10 cellular contexts compared by ENCODE assay signal in genomic region chr1:8409666-8410065, GRCh38.
DNase-seq lines count a peak whose midpoint lies in the region; ATAC-seq and TF ChIP-seq lines count a peak whose summit lies in the region.
"Had no signal": no experiment of that assay in that cellular context is flagged by ENCODE, and none has a peak within 500 bp of the region (broad histone marks: within the 10 kb centered on the region; RNA-seq: fewer than 3 reads in every experiment).

No MANE protein-coding gene starts in this region.

- H3K9me3 Mint-ChIP-seq in activated CD4-positive, alpha-beta T cell treated with anti-CD3 and anti-CD28 coated beads for 36 hours (ENCODE audit: low read depth), result no peaks in the 10 kb centered on the region
- H3K9me3 Mint-ChIP-seq in type B pancreatic cell, result no peaks in the 10 kb centered on the region

- TF ChIP-seq CTCF in left lung (IDR thresholded peaks at IDR 0.05), result no peak
- no peak for TF ChIP-seq CTCF in type B pancreatic cell (conservative IDR thresholded peaks at IDR 0.05)

- DNase-seq in activated CD4-positive, alpha-beta T cell treated with anti-CD3 and anti-CD28 coated beads for 36 hours, result no peak
- no peak for DNase-seq in activated CD4-positive, alpha-beta T cell treated with anti-CD3 and anti-CD28 coated beads for 1 hour
- DNase-seq in left lung (no peak), type B pancreatic cell (ENCODE audit: extremely low spot score, unreplicated experiment) (no peak)
- no peak for DNase-seq in stimulated activated CD4-positive, alpha-beta T cell treated with anti-CD3 and anti-CD28 coated beads, Interleukin-4, amount 100 ng/mL, for 1 hour
- DNase-seq: NCI-H2029; stimulated activated CD4-positive, alpha-beta T cell treated with anti-CD3 and anti-CD28 coated beads, Interleukin-1b, Interleukin-23, amount 100 ng/mL, for 48 hours had no signal

- peak overlapping the region; percentile 23 for H3K27ac Mint-ChIP-seq in activated CD4-positive, alpha-beta T cell treated with anti-CD3 and anti-CD28 coated beads for 36 hours
- no peak overlapping the region for H3K27ac Mint-ChIP-seq in type B pancreatic cell

- ATAC-seq in activated CD4-positive, alpha-beta T cell treated with anti-CD3 and anti-CD28 coated beads for 36 hours, result no peak
- no peak for ATAC-seq in left lung
- ATAC-seq in GM18517 (IDR thresholded peaks at IDR 0.05; ENCODE audit: unreplicated experiment), result no peak

- peaks cover 47% of the 10 kb centered on the region for H3K36me3 Mint-ChIP-seq in activated CD4-positive, alpha-beta T cell treated with anti-CD3 and anti-CD28 coated beads for 36 hours (ENCODE audit: low read depth)
- H3K36me3 Mint-ChIP-seq in type B pancreatic cell, result peaks cover 22% of the 10 kb centered on the region

- H3K27me3 ChIP-seq in left lung, result no peaks in the 10 kb centered on the region
- no peaks in the 10 kb centered on the region for H3K27me3 ChIP-seq in stomach smooth muscle (ENCODE audit: control insufficient read depth in 1 of 2, insufficient read depth in 2 of 2, low read length in 2 of 2)

- CTCF ChIA-PET in activated CD4-positive, alpha-beta T cell treated with anti-CD3 and anti-CD28 coated beads for 36 hours (lab: Charles Lee), result interaction anchor here (0.6 to 3.9 kb wide), 22 partner anchors 8 to 594 kb away, joined by 3 to 34 read pairs (median 3); no protein-coding TSS in a partner anchor

- no peak overlapping the region for H3K4me3 Mint-ChIP-seq in activated CD4-positive, alpha-beta T cell treated with anti-CD3 and anti-CD28 coated beads for 36 hours
- no peak overlapping the region for H3K4me3 Mint-ChIP-seq in type B pancreatic cell

- H3K9ac ChIP-seq in stomach smooth muscle (ENCODE audit: low read length in 2 of 2), result peak overlapping the region in 1 of 2 donors; percentile 51

- POLR2A ChIA-PET in activated CD4-positive, alpha-beta T cell treated with anti-CD3 and anti-CD28 coated beads for 36 hours (lab: Charles Lee), result interaction anchor here (1.0 to 1.6 kb wide), 2 partner anchors 10 to 12 kb away, joined by 4 read pairs; no protein-coding TSS in a partner anchor

- H3K27me3 Mint-ChIP-seq in activated CD4-positive, alpha-beta T cell treated with anti-CD3 and anti-CD28 coated beads for 36 hours, result no peaks in the 10 kb centered on the region
- no peaks in the 10 kb centered on the region for H3K27me3 Mint-ChIP-seq in type B pancreatic cell

- H3K9me3 ChIP-seq in left lung (no peaks in the 10 kb centered on the region), stomach smooth muscle (ENCODE audit: control insufficient read depth in 2 of 2, low read length in 2 of 2) (no peaks in the 10 kb centered on the region)

- peaks cover 0 to 53% of the 10 kb centered on the region in 2 donors for H3K36me3 ChIP-seq in left lung
- peaks cover 0 to 3% of the 10 kb centered on the region in 2 donors for H3K36me3 ChIP-seq in stomach smooth muscle (ENCODE audit: control insufficient read depth in 2 of 2, insufficient read depth in 2 of 2, low read length in 2 of 2)

- H3K4me1 Mint-ChIP-seq in activated CD4-positive, alpha-beta T cell treated with anti-CD3 and anti-CD28 coated beads for 36 hours, result peaks cover 57% of the 10 kb centered on the region
- H3K4me1 Mint-ChIP-seq in type B pancreatic cell (ENCODE audit: unreplicated experiment), result peaks cover 55% of the 10 kb centered on the region

- no peak overlapping the region for H3K4me3 ChIP-seq in left lung
- peak overlapping the region; percentile 37 to 49 for H3K4me3 ChIP-seq in stomach smooth muscle (ENCODE audit: low read length in 2 of 2)

- intact Hi-C loops in activated CD4-positive, alpha-beta T cell treated with anti-CD3 and anti-CD28 coated beads for 36 hours (cut with DNase I, micrococcal nuclease), result loop anchor here in 1 of 2 experiments (5.0 kb wide), 1 partner anchor 263 kb away; no protein-coding TSS in a partner anchor
- intact Hi-C loops in left lung (cut with DNase I), result no loop called here

- peaks cover 31 to 75% of the 10 kb centered on the region in 2 donors for H3K4me1 ChIP-seq in left lung
- peaks cover 56% of the 10 kb centered on the region for H3K4me1 ChIP-seq in stomach smooth muscle (ENCODE audit: control insufficient read depth, insufficient read depth, low read length)

- H3K27ac ChIP-seq in angular gyrus (ENCODE audit: low read depth, low read length) (peak overlapping the region; percentile 54), left lung (peak overlapping the region; percentile 70 to 73), stomach smooth muscle (ENCODE audit: low read length) (peak overlapping the region; percentile 86)

Comparison
In these comparisons a context has a peak if more than half of its experiments do, and no peak if none do; other contexts are left out.
1. H3K4me3 ChIP-seq: peak in stomach smooth muscle (2 of 2); none in left lung (0 of 2).
2. Peak in every context shown above with its lines, with median percentiles within 50 percentile points of each other: H3K27ac ChIP-seq.